Comparison of ENCODE assay signal across 19 cellular contexts in the genomic region with DNA sequence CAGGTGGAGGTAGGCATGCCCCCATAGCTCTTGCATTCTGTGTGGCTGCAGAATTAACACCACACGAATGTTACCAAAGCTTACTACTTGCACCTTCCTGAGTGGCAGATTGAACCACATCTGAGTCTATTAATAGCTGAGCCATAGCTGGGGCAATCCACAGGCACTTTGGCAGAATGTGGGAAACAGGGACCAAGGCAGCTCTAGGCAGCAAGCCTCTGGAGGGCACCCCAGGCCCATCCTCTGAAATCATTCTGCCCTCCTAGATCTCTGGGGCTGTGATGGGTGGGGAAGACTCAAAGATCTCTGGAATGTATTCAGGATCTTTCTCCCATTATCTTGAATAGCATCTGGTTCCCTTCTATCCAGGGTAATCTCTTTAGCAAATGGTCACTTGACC.
DNase-seq lines count a peak whose midpoint lies in the region; ATAC-seq and TF ChIP-seq lines count a peak whose summit lies in the region.
"Had no signal": no experiment of that assay in that cellular context is flagged by ENCODE, and none has a peak within 500 bp of the region (broad histone marks: within the 10 kb centered on the region; RNA-seq: fewer than 3 reads in every experiment).

No MANE protein-coding gene starts in this region.

- H3K27me3 ChIP-seq in GM06990 (replicated peaks; ENCODE audit: control insufficient read depth, insufficient read depth, low read length) (no peaks in the 10 kb centered on the region), PC-3 (ENCODE audit: low read length) (no peaks in the 10 kb centered on the region), upper lobe of left lung (no peaks in the 10 kb centered on the region)
- H3K27me3 ChIP-seq: dorsolateral prefrontal cortex, testis had no signal

- intact Hi-C loops in PC-3 (cut with micrococcal nuclease) = no loop called here

- no peak overlapping the region for H3K4me2 ChIP-seq in PC-3 (ENCODE audit: low read length)

- H3K27ac ChIP-seq in PC-3 (ENCODE audit: low read length) (no peak overlapping the region), upper lobe of left lung (no peak overlapping the region)
- H3K27ac ChIP-seq: dorsolateral prefrontal cortex, testis had no signal

- 53 to 60% methylated on average over 1 of the region's 1 CpG for WGBS in upper lobe of left lung, 2 donors

- no peaks in the 10 kb centered on the region for H3K36me3 ChIP-seq in GM06990 (ENCODE audit: control insufficient read depth, insufficient read depth, low read length)
- no peaks in the 10 kb centered on the region for H3K36me3 ChIP-seq in PC-3 (ENCODE audit: low read depth, low read length)
- H3K36me3 ChIP-seq in upper lobe of left lung = no peaks in the 10 kb centered on the region

- DNase-seq in AG08396 (ENCODE audit: low spot score) (peak; percentile 42), GM06990 (ENCODE audit: extremely low read depth, insufficient read length) (no peak), PC-3 (peak; percentile 19), fibroblast of villous mesenchyme (ENCODE audit: low read depth) (peak; percentile 28), upper lobe of left lung (no peak), COLO829 (ENCODE audit: low spot score) (no peak), SIG-M5 treated with dmso at 0.1 percent for 504 hours (lab: John Stamatoyannopoulos, UW; ENCODE audit: unreplicated experiment) (no peak), COLO668 (lab: John Stamatoyannopoulos, UW; ENCODE audit: unreplicated experiment) (no peak)
- DNase-seq: activated naive CD4-positive, alpha-beta T cell; DMS79; dorsolateral prefrontal cortex; naive thymus-derived CD4-positive, alpha-beta T cell; NCI-H1417 treated with DMSO at 0.1 percent for 48 hours; NCI-H446; stimulated activated CD4-positive, alpha-beta T cell treated with anti-CD3 and anti-CD28 coated beads, Interleukin-2, amount 100 ng/mL, for 24 hours; SW 1271; testis had no signal

- ATAC-seq in PC-3 = peak; percentile 51
- no peak for ATAC-seq in upper lobe of left lung (ENCODE audit: low FRiP score in 2 of 2)
- ATAC-seq: K562; naive thymus-derived CD4-positive, alpha-beta T cell; Panc1 had no signal

- no peak for TF ChIP-seq POLR2A in upper lobe of left lung (IDR thresholded peaks at IDR 0.05)

- POLR2A ChIA-PET in PC-3 (lab: Charles Lee; ENCODE audit: unreplicated experiment) = no interaction called here

- H3F3A ChIP-seq in PC-3 (ENCODE audit: low read length, unreplicated experiment) = no peaks in the 10 kb centered on the region

- H3K4me3 ChIP-seq in GM06990 (replicated peaks; ENCODE audit: low read depth, low read length) (no peak overlapping the region), PC-3 (ENCODE audit: low read length) (no peak overlapping the region), fibroblast of villous mesenchyme (ENCODE audit: low read depth, low read length) (no peak overlapping the region), upper lobe of left lung (no peak overlapping the region)
- H3K4me3 ChIP-seq: dorsolateral prefrontal cortex, K562, testis had no signal

- H3K9me2 ChIP-seq in PC-3 (replicated peaks; ENCODE audit: low read length) = no peaks in the 10 kb centered on the region

- H3K9me3 ChIP-seq in PC-3 (ENCODE audit: low read length) (no peaks in the 10 kb centered on the region), upper lobe of left lung (no peaks in the 10 kb centered on the region)
- H3K9me3 ChIP-seq: testis had no signal

- H3K9ac ChIP-seq in PC-3 (ENCODE audit: low read length) = no peak overlapping the region

- BruUV-seq in PC-3 (replicated peaks; lab: Mats Ljungman, UMichigan) = no TSS peak

- no peaks in the 10 kb centered on the region for H4K20me1 ChIP-seq in PC-3 (ENCODE audit: low read length)

- TF ChIP-seq CTCF in GM06990 (IDR thresholded peaks at IDR 0.05; ENCODE audit: insufficient read depth, low read length, poor library complexity, severe bottlenecking) (peak; percentile 40), PC-3 (conservative IDR thresholded peaks at IDR 0.05; ENCODE audit: low read depth, low read length) (peak; percentile 29), fibroblast of villous mesenchyme (IDR thresholded peaks at IDR 0.05; ENCODE audit: insufficient read depth, low read depth, low read length) (peak; percentile 32), upper lobe of left lung (IDR thresholded peaks at IDR 0.05) (no peak)

- no peak overlapping the region for H2AFZ ChIP-seq in PC-3 (ENCODE audit: low read length)

- TF ChIP-seq EP300 in upper lobe of left lung (IDR thresholded peaks at IDR 0.05) = no peak

- no peaks in the 10 kb centered on the region for H3K79me2 ChIP-seq in PC-3 (ENCODE audit: low read length)

- H3K4me1 ChIP-seq in PC-3 (ENCODE audit: insufficient read depth, low read length) = no peaks in the 10 kb centered on the region
- H3K4me1 ChIP-seq in upper lobe of left lung = no peaks in the 10 kb centered on the region
- H3K4me1 ChIP-seq: testis had no signal

- CTCF ChIA-PET in PC-3 (lab: Charles Lee) = interaction anchor here (1.3 kb wide), 1 partner anchor 243 kb away, joined by 3 read pairs; no protein-coding TSS in a partner anchor

Comparison
In these comparisons a context has a peak if more than half of its experiments do, and no peak if none do; other contexts are left out.
1. DNase-seq: peak in AG08396 (single experiment), PC-3 (single experiment) and fibroblast of villous mesenchyme (single experiment); none in GM06990 (single experiment), upper lobe of left lung (0 of 2), COLO829 (single experiment), SIG-M5 treated with dmso at 0.1 percent for 504 hours (single experiment) and COLO668 (single experiment).
2. CTCF ChIP-seq: peak in GM06990 (single experiment), PC-3 (single experiment) and fibroblast of villous mesenchyme (single experiment); none in upper lobe of left lung (0 of 6).